8 cellular contexts compared by ENCODE assay signal in the genomic region with DNA sequence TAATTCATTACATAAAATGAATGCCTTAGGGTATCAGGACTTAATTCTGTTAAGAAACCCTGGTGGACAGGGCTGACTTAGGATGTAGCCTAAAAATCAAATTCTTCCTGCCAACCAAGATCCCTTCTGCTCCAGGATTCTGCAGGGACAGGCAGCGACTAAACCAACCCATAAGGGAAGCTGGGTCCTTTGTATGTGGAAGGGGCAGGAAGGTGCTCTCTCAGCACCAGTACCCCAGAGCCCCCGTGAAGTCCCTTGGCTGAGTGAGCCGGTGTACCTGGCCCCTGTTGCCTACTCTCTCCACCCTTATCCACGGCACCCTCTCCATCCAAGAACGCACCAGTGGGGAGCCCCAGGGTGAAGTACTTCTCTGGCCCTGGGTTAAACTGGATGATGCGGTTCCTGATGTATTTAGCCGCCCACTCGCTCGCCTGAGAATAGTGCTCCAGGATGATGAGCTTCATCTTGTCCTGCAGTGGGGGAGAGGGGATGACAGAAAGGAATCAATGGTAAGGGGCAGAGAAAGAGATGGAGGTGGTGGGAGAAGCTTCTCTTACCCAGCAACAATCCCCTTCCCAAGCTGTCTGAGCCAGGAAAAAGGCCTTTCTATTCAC. TPM values are rescaled to one million over a fixed set of nuclear protein-coding genes. Genes with fewer than 3 reads are reported as not detected.
DNase-seq lines count a peak whose midpoint lies in the region; ATAC-seq, FAIRE-seq and TF ChIP-seq lines count a peak whose summit lies in the region.

No MANE protein-coding gene starts in this region.

- TF ChIP-seq CTCF in astrocyte (IDR thresholded peaks at IDR 0.05; ENCODE audit: insufficient read depth, low read depth, low read length) (no peak), liver (IDR thresholded peaks at IDR 0.05; ENCODE audit: low read depth, low read length, missing input control) (no peak), GM13977 (IDR thresholded peaks at IDR 0.05; ENCODE audit: extremely low read depth, insufficient read depth, missing control alignments) (no peak)

- H3K36me3 ChIP-seq in astrocyte (ENCODE audit: insufficient read depth, low read length) (no peaks in the 10 kb centered on the region), liver (ENCODE audit: control insufficient read depth in 4 of 4, insufficient read depth in 3 of 4, low read depth in 1 of 4, low read length in 3 of 4) (peaks cover 0 to 8% (median 2%) of the 10 kb centered on the region in 4 donors)

- no peak for FAIRE-seq in astrocyte (lab: Jason Lieb, UNC)

- H3K9me3 ChIP-seq in astrocyte (ENCODE audit: insufficient read depth, low read depth, low read length) (no peaks in the 10 kb centered on the region), liver (ENCODE audit: control insufficient read depth in 4 of 4, low read length in 3 of 4) (no peaks in the 10 kb centered on the region)

- H3K4me1 ChIP-seq in astrocyte (ENCODE audit: insufficient read depth, low read length): peaks cover 28% of the 10 kb centered on the region
- H3K4me1 ChIP-seq in liver (ENCODE audit: control insufficient read depth in 4 of 4, insufficient read depth in 4 of 4, low read length in 3 of 4): peaks cover 3 to 29% (median 14%) of the 10 kb centered on the region in 4 donors

- WGBS in liver: 96% methylated on average over 9 of the region's 9 CpGs

- H3K36me3 Mint-ChIP-seq in activated CD4-positive, alpha-beta T cell treated with anti-CD3 and anti-CD28 coated beads, Interleukin-2, amount 10 ng/mL, durations not matched to agents 24 days and 14 days (ENCODE audit: low read depth): peaks cover 42% of the 10 kb centered on the region
- H3K36me3 Mint-ChIP-seq in astrocyte (ENCODE audit: low read depth, unreplicated experiment): peaks cover 12% of the 10 kb centered on the region

- intact Hi-C loops in activated CD4-positive, alpha-beta T cell treated with anti-CD3 and anti-CD28 coated beads, Interleukin-2, amount 10 ng/mL, durations not matched to agents 24 days and 14 days (cut with micrococcal nuclease): loop anchor here (2.0 to 5.0 kb wide), 2 partner anchors 89 to 133 kb away; partner anchors contain the start of gene DELE1

- no peak for TF ChIP-seq RAD21 in liver (IDR thresholded peaks at IDR 0.05)

- H3K4me3 Mint-ChIP-seq in activated CD4-positive, alpha-beta T cell treated with anti-CD3 and anti-CD28 coated beads, Interleukin-2, amount 10 ng/mL, durations not matched to agents 24 days and 14 days: peak overlapping the region; percentile 90
- H3K4me3 Mint-ChIP-seq in astrocyte (ENCODE audit: unreplicated experiment): peak overlapping the region; percentile 83

- H3K27me3 Mint-ChIP-seq in activated CD4-positive, alpha-beta T cell treated with anti-CD3 and anti-CD28 coated beads, Interleukin-2, amount 10 ng/mL, durations not matched to agents 24 days and 14 days: no peaks in the 10 kb centered on the region
- H3K27me3 Mint-ChIP-seq in astrocyte (ENCODE audit: low read depth, unreplicated experiment): no peaks in the 10 kb centered on the region

- no peak overlapping the region for H2AFZ ChIP-seq in astrocyte (ENCODE audit: low read depth, low read length)

- H4K20me1 ChIP-seq in astrocyte (ENCODE audit: insufficient read depth, low read length): no peaks in the 10 kb centered on the region

- H3K27me3 ChIP-seq in astrocyte (ENCODE audit: insufficient read depth, low read length): no peaks in the 10 kb centered on the region
- H3K27me3 ChIP-seq in liver (ENCODE audit: control insufficient read depth in 4 of 4, insufficient read depth in 4 of 4, low read length in 3 of 4): no peaks in the 10 kb centered on the region

- H3K9ac ChIP-seq in astrocyte (ENCODE audit: low read length) (no peak overlapping the region), liver (ENCODE audit: low read depth in 1 of 2, low read length in 2 of 2) (no peak overlapping the region)

- peaks cover 3% of the 10 kb centered on the region for H3K9me3 Mint-ChIP-seq in activated CD4-positive, alpha-beta T cell treated with anti-CD3 and anti-CD28 coated beads, Interleukin-2, amount 10 ng/mL, durations not matched to agents 24 days and 14 days
- no peaks in the 10 kb centered on the region for H3K9me3 Mint-ChIP-seq in astrocyte (ENCODE audit: unreplicated experiment)

- no peaks in the 10 kb centered on the region for H3K79me2 ChIP-seq in astrocyte (ENCODE audit: insufficient read depth, low read length)

- peak overlapping the region; percentile 100 for H3K4me2 ChIP-seq in astrocyte (ENCODE audit: low read length)

- ATAC-seq in HG03159 (IDR thresholded peaks at IDR 0.05; ENCODE audit: unreplicated experiment): no peak

- peaks cover 78% of the 10 kb centered on the region for H3K4me1 Mint-ChIP-seq in activated CD4-positive, alpha-beta T cell treated with anti-CD3 and anti-CD28 coated beads, Interleukin-2, amount 10 ng/mL, durations not matched to agents 24 days and 14 days
- H3K4me1 Mint-ChIP-seq in astrocyte (ENCODE audit: low read depth, unreplicated experiment): peaks cover 29% of the 10 kb centered on the region

- peak overlapping the region; percentile 90 for H3K27ac Mint-ChIP-seq in activated CD4-positive, alpha-beta T cell treated with anti-CD3 and anti-CD28 coated beads, Interleukin-2, amount 10 ng/mL, durations not matched to agents 24 days and 14 days
- H3K27ac Mint-ChIP-seq in astrocyte (ENCODE audit: unreplicated experiment): peak overlapping the region; percentile 26

- in situ Hi-C loops in GM13977 (cut with MboI; ENCODE audit: low pct_unique_long_range_greater_than_20kb, low sequenced_read_pairs, unreplicated experiment): no loop called here

- H3K4me3 ChIP-seq in astrocyte (ENCODE audit: insufficient read depth, low read depth, low read length) (peak overlapping the region; percentile 80), liver (ENCODE audit: low read depth in 1 of 3, low read length in 3 of 3) (peak overlapping the region in 2 of 3 donors; percentile 40 to 79)

- no peak overlapping the region for H3K27ac ChIP-seq in astrocyte (ENCODE audit: low read depth, low read length)
- H3K27ac ChIP-seq in liver (ENCODE audit: low read depth in 1 of 2, low read length in 2 of 2): no peak overlapping the region
- H3K27ac ChIP-seq in temporal lobe (ENCODE audit: low read depth, low read length): peak overlapping the region; percentile 90

- DNase-seq in activated CD4-positive, alpha-beta T cell treated with anti-CD3 and anti-CD28 coated beads, Interleukin-2, amount 10 ng/mL, durations not matched to agents 24 days and 14 days: no peak
- DNase-seq in activated CD4-positive, alpha-beta T cell treated with anti-CD3 and anti-CD28 coated beads for 1 hour: no peak
- no peak for DNase-seq in astrocyte (ENCODE audit: low read depth)
- no peak for DNase-seq in D341Med (ENCODE audit: low spot score)
- DNase-seq in GM13977 (ENCODE audit: low spot score): no peak

TF ChIP-seq in liver, 16 proteins besides CTCF, POLR2A, EP300 and RAD21 (continues in another document):
- no peak for TF ChIP-seq NR2F2 (IDR thresholded peaks at IDR 0.05)
- TF ChIP-seq EGR1 (IDR thresholded peaks at IDR 0.05; ENCODE audit: low read depth in 2 of 2): no peak
- TF ChIP-seq GABPA (IDR thresholded peaks at IDR 0.05 in 1 of 2, conservative IDR thresholded peaks at IDR 0.05 in 1 of 2): no peak
- TF ChIP-seq MAX (IDR thresholded peaks at IDR 0.05): no peak
- TF ChIP-seq JUND (IDR thresholded peaks at IDR 0.05): no peak
- no peak for TF ChIP-seq YY1 (IDR thresholded peaks at IDR 0.05)
- TF ChIP-seq TAF1 (conservative IDR thresholded peaks at IDR 0.05): no peak
- TF ChIP-seq, protein P1, sequence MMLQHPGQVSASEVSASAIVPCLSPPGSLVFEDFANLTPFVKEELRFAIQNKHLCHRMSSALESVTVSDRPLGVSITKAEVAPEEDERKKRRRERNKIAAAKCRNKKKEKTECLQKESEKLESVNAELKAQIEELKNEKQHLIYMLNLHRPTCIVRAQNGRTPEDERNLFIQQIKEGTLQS (IDR thresholded peaks at IDR 0.05): no peak
- TF ChIP-seq FOXA2 (IDR thresholded peaks at IDR 0.05): no peak
- no peak for TF ChIP-seq HNF4A (conservative IDR thresholded peaks at IDR 0.05)
- no peak for TF ChIP-seq ZBTB33 (IDR thresholded peaks at IDR 0.05)
- no peak for TF ChIP-seq RXRA (IDR thresholded peaks at IDR 0.05)
- TF ChIP-seq SP1 (IDR thresholded peaks at IDR 0.05): no peak

RNA-seq across cellular contexts. Expression of gene GNPDA1, which starts 1.1 kb away (rescaled TPM):
- total RNA-seq in activated CD4-positive, alpha-beta T cell treated with anti-CD3 and anti-CD28 coated beads, Interleukin-2, amount 10 ng/mL, durations not matched to agents 24 days and 14 days: 108 and 114 TPM in 2 replicates
- 23.1 and 30.7 TPM in 2 replicates for total RNA-seq in astrocyte
- 10 to 100 TPM; 11.5 to 15.0 TPM for total RNA-seq in liver
- polyA plus RNA-seq in liver: 1 to 10 TPM; 8.0 to 9.5 TPM
- total RNA-seq in temporal lobe: 16.0 TPM

RNA-seq across cellular contexts. Expression of gene RNF14, which starts 42.8 kb away (rescaled TPM):
- 28.8 and 32.2 TPM in 2 replicates for total RNA-seq in activated CD4-positive, alpha-beta T cell treated with anti-CD3 and anti-CD28 coated beads, Interleukin-2, amount 10 ng/mL, durations not matched to agents 24 days and 14 days
- total RNA-seq in astrocyte (96.5 and 105 TPM in 2 replicates), liver (10 to 100 TPM; 35.5 to 50.6 TPM), temporal lobe (41.8 TPM)
- polyA plus RNA-seq in liver: 10 to 100 TPM; 22.9 to 29.5 TPM

RNA-seq across cellular contexts. Expression of gene PCDH12, which starts 53.7 kb away (rescaled TPM):
- 1.8 and 2.2 TPM in 2 replicates for total RNA-seq in activated CD4-positive, alpha-beta T cell treated with anti-CD3 and anti-CD28 coated beads, Interleukin-2, amount 10 ng/mL, durations not matched to agents 24 days and 14 days
- total RNA-seq in astrocyte: 0.02 TPM in 1 of 2 replicates, not detected in the other
- total RNA-seq in liver: 1 to 10 TPM; 4.8 to 4.9 TPM
- polyA plus RNA-seq in liver: 1 to 10 TPM in 1 of 2 donors, under 1 TPM in 1; 0.74 to 2.7 TPM
- total RNA-seq in temporal lobe: 3.4 TPM
